25 cellular contexts compared by ENCODE assay signal in genomic region chr18:8117008-8117376, GRCh38.
DNase-seq lines count a peak whose midpoint lies in the region; ATAC-seq and TF ChIP-seq lines count a peak whose summit lies in the region.
"Had no signal": no experiment of that assay in that cellular context is flagged by ENCODE, and none has a peak within 500 bp of the region (broad histone marks: within the 10 kb centered on the region; RNA-seq: fewer than 3 reads in every experiment).

No MANE protein-coding gene starts in this region.

- 83% methylated on average over 2 of the region's 2 CpGs for WGBS in hepatocyte (ENCODE audit: low lambda C conversion rate, missing lambda C conversion rate)

- peak overlapping the region; percentile 42 for H3K9ac ChIP-seq in adipocyte (ENCODE audit: low read length)
- H3K9ac ChIP-seq: BLaER1 treated with 17β-estradiol and CSF1 and Interleukin-3, amounts not matched to agents 10 nM and 100 nM had no signal

- peak; percentile 38 for DNase-seq in AG10803 (ENCODE audit: low read depth)
- DNase-seq in adipocyte (ENCODE audit: low read depth): peak; percentile 37
- DNase-seq in fibroblast of mammary gland (ENCODE audit: low read depth): peak; percentile 61
- no peak for DNase-seq in osteoblast (ENCODE audit: insufficient read length, low spot score, missing footprints)
- DNase-seq in left cardiac atrium: no peak
- no peak for DNase-seq in hepatocyte (ENCODE audit: low spot score)
- no peak for DNase-seq in H4 (ENCODE audit: low spot score)
- DNase-seq in effector CD4-positive, alpha-beta T cell: no peak
- DNase-seq: activated CD4-positive, alpha-beta T cell treated with anti-CD3 and anti-CD28 coated beads for 36 hours; activated T-cell treated with anti-CD3 and anti-CD28 coated beads, Interleukin-2, amount 50 U/mL, for 48 hours; effector memory CD8-positive, alpha-beta T cell; GOT3; hypothalamus; kidney; naive thymus-derived CD4-positive, alpha-beta T cell; NCI-H1417 treated with DMSO at 0.1 percent for 48 hours; NCI-H2107; NCI-H510A; NK-92 treated with Interleukin-12 subunit alpha and Interleukin-12 subunit beta, amount 100 ng/mL, for 24 hours; occipital lobe; Peyer's patch; stimulated activated CD4-positive, alpha-beta T cell treated with anti-CD3 and anti-CD28 coated beads, Interleukin-15, amount 100 ng/mL, for 24 hours; stimulated activated CD8-positive, alpha-beta memory T cell treated with anti-CD3 and anti-CD28 coated beads, Interleukin-4, amount 100 ng/mL, for 48 hours had no signal

- TF ChIP-seq CTCF in AG10803 (conservative IDR thresholded peaks at IDR 0.05; ENCODE audit: low read length) (no peak), fibroblast of mammary gland (conservative IDR thresholded peaks at IDR 0.05; ENCODE audit: control insufficient read depth, insufficient read depth, low read depth, low read length) (no peak), osteoblast (IDR thresholded peaks at IDR 0.05; ENCODE audit: extremely low read depth, low read depth, low read length) (no peak), hepatocyte (IDR thresholded peaks at IDR 0.05; ENCODE audit: poor library complexity) (no peak)

- H3K9me3 ChIP-seq in adipocyte (ENCODE audit: control insufficient read depth, low read length): no peaks in the 10 kb centered on the region
- no peaks in the 10 kb centered on the region for H3K9me3 ChIP-seq in osteoblast (ENCODE audit: low read depth, low read length)
- H3K9me3 ChIP-seq in hepatocyte (ENCODE audit: low read depth): no peaks in the 10 kb centered on the region
- H3K9me3 ChIP-seq: BLaER1 treated with 17β-estradiol and CSF1 and Interleukin-3, amounts not matched to agents 10 nM and 100 nM; Peyer's patch; right atrium auricular region had no signal

- H3K36me3 ChIP-seq in adipocyte (ENCODE audit: control insufficient read depth, insufficient read depth, low read length, severe bottlenecking) (peaks cover 6% of the 10 kb centered on the region), osteoblast (ENCODE audit: insufficient read depth, low read length) (no peaks in the 10 kb centered on the region), hepatocyte (replicated peaks; ENCODE audit: insufficient read depth, low read depth) (no peaks in the 10 kb centered on the region)
- H3K36me3 ChIP-seq: BLaER1 treated with 17β-estradiol and CSF1 and Interleukin-3, amounts not matched to agents 10 nM and 100 nM; Peyer's patch; right atrium auricular region had no signal

- ATAC-seq in left cardiac atrium: no peak
- ATAC-seq: effector memory CD8-positive, alpha-beta T cell; naive thymus-derived CD4-positive, alpha-beta T cell had no signal

- H3K27ac ChIP-seq in osteoblast (ENCODE audit: low read depth, low read length) (peak overlapping the region; percentile 63), hepatocyte (no peak overlapping the region)
- H3K27ac ChIP-seq: BLaER1 treated with 17β-estradiol and CSF1 and Interleukin-3, amounts not matched to agents 10 nM and 100 nM; right atrium auricular region had no signal

- no peak overlapping the region for H3K4me3 ChIP-seq in AG10803 (ENCODE audit: low read length)
- peak overlapping the region; percentile 6 for H3K4me3 ChIP-seq in adipocyte (ENCODE audit: low read length)
- no peak overlapping the region for H3K4me3 ChIP-seq in fibroblast of mammary gland (ENCODE audit: control insufficient read depth, low read depth, low read length)
- H3K4me3 ChIP-seq in osteoblast (ENCODE audit: insufficient read depth, low read length): no peak overlapping the region
- H3K4me3 ChIP-seq in hepatocyte: no peak overlapping the region
- H3K4me3 ChIP-seq: BLaER1 treated with 17β-estradiol and CSF1 and Interleukin-3, amounts not matched to agents 10 nM and 100 nM; Peyer's patch; right atrium auricular region had no signal

- intact Hi-C loops in left cardiac atrium (cut with DNase I): no loop called here

- H4K20me1 ChIP-seq in osteoblast (ENCODE audit: insufficient read depth, low read length) (no peaks in the 10 kb centered on the region), hepatocyte (ENCODE audit: insufficient read depth, poor library complexity, severe bottlenecking) (no peaks in the 10 kb centered on the region)
- H4K20me1 ChIP-seq: BLaER1 treated with 17β-estradiol and CSF1 and Interleukin-3, amounts not matched to agents 10 nM and 100 nM had no signal

- H3K4me1 ChIP-seq in adipocyte (ENCODE audit: control insufficient read depth, insufficient read depth, low read length) (peaks cover 44% of the 10 kb centered on the region), osteoblast (ENCODE audit: insufficient read depth, low read length) (peaks cover 23% of the 10 kb centered on the region), hepatocyte (ENCODE audit: insufficient read depth) (no peaks in the 10 kb centered on the region)
- H3K4me1 ChIP-seq: Peyer's patch, right atrium auricular region had no signal

- H3K9me2 ChIP-seq in hepatocyte (replicated peaks; ENCODE audit: insufficient read depth): no peaks in the 10 kb centered on the region

- H3K4me2 ChIP-seq in osteoblast (ENCODE audit: insufficient read depth, low read length) (peak overlapping the region; percentile 5), hepatocyte (no peak overlapping the region)
- H3K4me2 ChIP-seq: BLaER1 treated with 17β-estradiol and CSF1 and Interleukin-3, amounts not matched to agents 10 nM and 100 nM had no signal

- H3K79me2 ChIP-seq in osteoblast (ENCODE audit: insufficient read depth, low read length) (no peaks in the 10 kb centered on the region), hepatocyte (no peaks in the 10 kb centered on the region)

- H3K27me3 ChIP-seq in adipocyte (replicated peaks; ENCODE audit: control insufficient read depth, insufficient read depth, low read length): no peaks in the 10 kb centered on the region
- H3K27me3 ChIP-seq in osteoblast (ENCODE audit: insufficient read depth, low read length): no peaks in the 10 kb centered on the region
- H3K27me3 ChIP-seq in hepatocyte: no peaks in the 10 kb centered on the region
- H3K27me3 ChIP-seq: BLaER1 treated with 17β-estradiol and CSF1 and Interleukin-3, amounts not matched to agents 10 nM and 100 nM; Peyer's patch; right atrium auricular region had no signal

- no peak overlapping the region for H2AFZ ChIP-seq in osteoblast (ENCODE audit: low read length)
- no peak overlapping the region for H2AFZ ChIP-seq in hepatocyte

Comparison
In these comparisons a context has a peak if more than half of its experiments do, and no peak if none do; other contexts are left out.
1. DNase-seq: peak in AG10803 (single experiment), adipocyte (single experiment) and fibroblast of mammary gland (single experiment); none in osteoblast (single experiment), left cardiac atrium (single experiment), hepatocyte (single experiment), H4 (single experiment) and effector CD4-positive, alpha-beta T cell (single experiment).